1 cellular context compared by ENCODE assay signal in genomic region chr9:6015278-6016157, GRCh38.
A peak's percentile ranks its signal among the peaks of the same experiment; 100 is the strongest.
TF ChIP-seq lines count a peak whose summit lies in the region.

Gene RANBP6 (minus strand): TSS chr9:6015624. CDS start chr9:6015607, 17 bp downstream.

TF ChIP-seq in HepG2, 621 proteins besides CTCF, POLR2A, EP300 and RAD21 (continued from another document and continues in another):
- TF ChIP-seq RFX5 (IDR thresholded peaks at IDR 0.05; ENCODE audit: low read depth, low read length) (peak; percentile 44; the same call in 1 of the 2 replicates), ZNF674 (CRISPR knock-in tag; IDR thresholded peaks at IDR 0.05; ENCODE audit: low read depth) (no peak), JDP2 (CRISPR knock-in tag; IDR thresholded peaks at IDR 0.05; ENCODE audit: borderline replicate concordance) (no peak), ZNF558 (CRISPR knock-in tag; IDR thresholded peaks at IDR 0.05; ENCODE audit: borderline replicate concordance) (no peak), ARID3A (IDR thresholded peaks at IDR 0.05; ENCODE audit: low read depth, low read length) (peak; percentile 57; the same call in 1 of the 2 replicates), ZSCAN20 (CRISPR knock-in tag; IDR thresholded peaks at IDR 0.05; ENCODE audit: borderline replicate concordance) (no peak), ZNF512B (CRISPR knock-in tag; IDR thresholded peaks at IDR 0.05; ENCODE audit: borderline replicate concordance) (no peak; the same call in 1 of the 2 replicates), ZNF546 (CRISPR knock-in tag; conservative IDR thresholded peaks at IDR 0.05) (no peak), ELF1 (CRISPR knock-in tag; IDR thresholded peaks at IDR 0.05) (peak; percentile 83), KDM2A (CRISPR knock-in tag; IDR thresholded peaks at IDR 0.05; ENCODE audit: borderline replicate concordance, low read depth) (peak; percentile 92), USF2 (IDR thresholded peaks at IDR 0.05; ENCODE audit: low read depth, low read length) (no peak), USF2 (CRISPR knock-in tag; IDR thresholded peaks at IDR 0.05; ENCODE audit: borderline replicate concordance) (no peak; the same call in 1 of the 2 replicates), DDIT3 (CRISPR knock-in tag; IDR thresholded peaks at IDR 0.05) (no peak), ZNF432 (CRISPR knock-in tag; IDR thresholded peaks at IDR 0.05; ENCODE audit: borderline replicate concordance) (no peak), ZNF878 (CRISPR knock-in tag; IDR thresholded peaks at IDR 0.05) (0 out of 2 replicates have a peak, but pooled peaks have one; percentile 38), SIX1 (CRISPR knock-in tag; IDR thresholded peaks at IDR 0.05; ENCODE audit: borderline replicate concordance) (no peak), ZBTB7B (CRISPR knock-in tag; IDR thresholded peaks at IDR 0.05) (peak; percentile 50; the same call in 1 of the 2 replicates), TRIM24 (CRISPR knock-in tag; IDR thresholded peaks at IDR 0.05) (no peak), SMAD1 (CRISPR knock-in tag; IDR thresholded peaks at IDR 0.05; ENCODE audit: borderline replicate concordance, low read depth) (no peak), MAX (IDR thresholded peaks at IDR 0.05) (peak; percentile 60; the same call in 1 of the 2 replicates), REXO4 (CRISPR knock-in tag; IDR thresholded peaks at IDR 0.05; ENCODE audit: borderline replicate concordance) (no peak), TIGD3 (CRISPR knock-in tag; IDR thresholded peaks at IDR 0.05; ENCODE audit: borderline replicate concordance) (no peak), ZBTB26 (CRISPR knock-in tag; IDR thresholded peaks at IDR 0.05; ENCODE audit: borderline replicate concordance) (peak; percentile 46), ISX (CRISPR knock-in tag; conservative IDR thresholded peaks at IDR 0.05) (no peak), ZNF710 (CRISPR knock-in tag; IDR thresholded peaks at IDR 0.05; ENCODE audit: borderline replicate concordance) (no peak), MIER3 (CRISPR knock-in tag; IDR thresholded peaks at IDR 0.05; ENCODE audit: borderline replicate concordance) (peak; percentile 25; the same call in 1 of the 2 replicates), NFAT5 (CRISPR knock-in tag; IDR thresholded peaks at IDR 0.05) (no peak), HOXA9 (CRISPR knock-in tag; IDR thresholded peaks at IDR 0.05; ENCODE audit: borderline replicate concordance) (no peak), ZNF124 (CRISPR knock-in tag; IDR thresholded peaks at IDR 0.05) (no peak), DZIP1 (CRISPR knock-in tag; IDR thresholded peaks at IDR 0.05) (0 out of 2 replicates have a peak, but pooled peaks have one; percentile 12), MED8 (CRISPR knock-in tag; IDR thresholded peaks at IDR 0.05; ENCODE audit: insufficient replicate concordance) (no peak), ZBTB2 (CRISPR knock-in tag; IDR thresholded peaks at IDR 0.05; ENCODE audit: low read depth) (no peak), MED1 (CRISPR knock-in tag; IDR thresholded peaks at IDR 0.05) (peak; percentile 61)
